In the genomic region with DNA sequence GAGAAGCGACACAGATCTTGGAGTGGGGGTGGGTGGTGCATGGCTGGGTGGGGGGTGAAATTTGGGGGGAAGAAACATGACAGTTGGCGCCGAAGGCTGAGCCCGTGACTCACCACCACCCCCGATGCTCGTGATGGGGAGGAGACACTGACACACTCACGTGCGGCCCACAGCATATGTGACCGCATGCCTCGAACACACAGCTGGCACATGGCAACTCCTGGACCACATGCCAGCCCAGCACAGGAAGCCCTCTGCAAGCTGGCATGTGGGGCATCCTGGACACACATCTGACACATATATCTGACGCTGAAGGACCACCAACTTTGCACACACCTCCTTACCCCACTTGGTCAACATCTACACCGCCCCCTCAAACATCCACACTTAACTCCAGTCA, we compare ENCODE assay signal across 29 cellular contexts. TPM values are rescaled to one million over a fixed set of nuclear protein-coding genes. Genes with fewer than 3 reads are reported as not detected.
DNase-seq lines count a peak whose midpoint lies in the region; ATAC-seq, FAIRE-seq and TF ChIP-seq lines count a peak whose summit lies in the region.
"Had no signal": no experiment of that assay in that cellular context is flagged by ENCODE, and none has a peak within 500 bp of the region (broad histone marks: within the 10 kb centered on the region; RNA-seq: fewer than 3 reads in every experiment).

No MANE protein-coding gene starts in this region.

- H3K9me3 Mint-ChIP-seq in brain = peaks cover 0 to 3% (median 0%) of the 10 kb centered on the region in 5 experiments
- no peaks in the 10 kb centered on the region for H3K9me3 Mint-ChIP-seq in naive thymus-derived CD4-positive, alpha-beta T cell

- peaks cover 0 to 25% (median 14%) of the 10 kb centered on the region in 11 experiments; a peak in 13 of 22 replicates for H4K20me1 ChIP-seq in BLaER1 treated with 17β-estradiol and CSF1 and Interleukin-3, amounts not matched to agents 10 nM and 100 nM
- H4K20me1 ChIP-seq in neural cell (ENCODE audit: insufficient read depth) = no peaks in the 10 kb centered on the region

- H3F3A ChIP-seq in neural cell (ENCODE audit: insufficient read depth, low read length, poor library complexity, severe bottlenecking) = peaks cover 3% of the 10 kb centered on the region

- no peaks in the 10 kb centered on the region for H3K36me3 ChIP-seq in BLaER1 treated with 17β-estradiol and CSF1 and Interleukin-3, amounts not matched to agents 10 nM and 100 nM
- H3K36me3 ChIP-seq in neural cell (ENCODE audit: insufficient read depth, low read length) = no peaks in the 10 kb centered on the region
- no peaks in the 10 kb centered on the region for H3K36me3 ChIP-seq in naive thymus-derived CD4-positive, alpha-beta T cell (ENCODE audit: control insufficient read depth in 2 of 3, insufficient read depth in 3 of 3, low read length in 3 of 3)
- H3K36me3 ChIP-seq: HAP-1 had no signal

- TF ChIP-seq CTCF in A549 (IDR thresholded peaks at IDR 0.05) (no peak), brain (conservative IDR thresholded peaks at IDR 0.05) (no peak), neural cell (IDR thresholded peaks at IDR 0.05; ENCODE audit: poor library complexity, severe bottlenecking) (no peak), D721Med (IDR thresholded peaks at IDR 0.05; ENCODE audit: insufficient read depth, missing control alignments) (no peak)

- H3K4me3 ChIP-seq in A549 (no peak overlapping the region), neural cell (ENCODE audit: low read length) (no peak overlapping the region)
- no peak overlapping the region for H3K4me3 ChIP-seq in BLaER1 treated with 17β-estradiol and CSF1 and Interleukin-3, amounts not matched to agents 10 nM and 100 nM
- no peak overlapping the region for H3K4me3 ChIP-seq in naive thymus-derived CD4-positive, alpha-beta T cell (ENCODE audit: low read length)
- H3K4me3 ChIP-seq: GM23248, HAP-1, PC-9 had no signal

- intact Hi-C loops in naive thymus-derived CD4-positive, alpha-beta T cell (cut with micrococcal nuclease) = loop anchor here (10.0 kb wide), 1 partner anchor 186 kb away; a partner anchor contains a TSS

- TF ChIP-seq EP300 in A549 (IDR thresholded peaks at IDR 0.05) (no peak), neural cell (conservative IDR thresholded peaks at IDR 0.05; ENCODE audit: poor library complexity, severe bottlenecking) (no peak)

- H3K27ac Mint-ChIP-seq in brain = peak overlapping the region in 4 of 5 experiments; percentile 94 to 99 (median 98)
- peak overlapping the region in 1 of 9 donors; percentile 11 for H3K27ac Mint-ChIP-seq in naive thymus-derived CD4-positive, alpha-beta T cell

- FAIRE-seq in A549 (lab: Jason Lieb, UNC) (no peak), D721Med (lab: Jason Lieb, UNC) (no peak)
- FAIRE-seq: A204.1, GM12892, GM18507 had no signal

- H3K4me3 Mint-ChIP-seq in brain = peak overlapping the region in 2 of 5 experiments; percentile 21 to 60
- H3K4me3 Mint-ChIP-seq in naive thymus-derived CD4-positive, alpha-beta T cell = no peak overlapping the region

- POLR2A ChIA-PET in A549 (lab: Yijun Ruan, JAX) = no interaction called here
- POLR2A ChIA-PET in naive thymus-derived CD4-positive, alpha-beta T cell (lab: Charles Lee) = no interaction called here

- H3K27me3 Mint-ChIP-seq in brain = no peaks in the 10 kb centered on the region
- peaks cover 0 to 22% (median 4%) of the 10 kb centered on the region in 5 donors for H3K27me3 Mint-ChIP-seq in naive thymus-derived CD4-positive, alpha-beta T cell

- no peak overlapping the region for H3K4me2 ChIP-seq in A549
- peak overlapping the region in 9 of 11 experiments; percentile 12 to 98 (median 94); a peak in 10 of 22 replicates for H3K4me2 ChIP-seq in BLaER1 treated with 17β-estradiol and CSF1 and Interleukin-3, amounts not matched to agents 10 nM and 100 nM
- no peak overlapping the region for H3K4me2 ChIP-seq in neural cell (ENCODE audit: low read length)
- H3K4me2 ChIP-seq: KMS-11, PC-9 had no signal

- H3K9me2 ChIP-seq in neural cell (ENCODE audit: insufficient read depth, low read length) = no peaks in the 10 kb centered on the region

- 83% methylated on average over 12 of the region's 12 CpGs for WGBS in A549 (ENCODE audit: missing lambda C conversion rate)

- peaks cover 56% of the 10 kb centered on the region for H3K79me2 ChIP-seq in neural cell (replicated peaks; ENCODE audit: insufficient read depth, low read length)

- no peak for ATAC-seq in A549
- ATAC-seq in naive thymus-derived CD4-positive, alpha-beta T cell = no peak

- CTCF ChIA-PET in A549 (lab: Yijun Ruan, JAX) = interaction anchor here (0.5 to 1.6 kb wide), 8 partner anchors 10 to 366 kb away, joined by 3 to 15 read pairs (median 4); no protein-coding TSS in a partner anchor
- CTCF ChIA-PET in naive thymus-derived CD4-positive, alpha-beta T cell (lab: Charles Lee) = interaction anchor here (0.5 kb wide), 1 partner anchor 26 kb away, joined by 3 read pairs; no protein-coding TSS in a partner anchor

- no peak overlapping the region for H2AFZ ChIP-seq in neural cell (ENCODE audit: low read depth, low read length)
- H2AFZ ChIP-seq: GM23248, PC-9 had no signal

- peaks cover 7% of the 10 kb centered on the region; the same call in 2 of the 3 replicates for H3K4me1 ChIP-seq in A549
- H3K4me1 ChIP-seq in BLaER1 treated with 17β-estradiol and CSF1 and Interleukin-3, amounts not matched to agents 10 nM and 100 nM = peaks cover 50 to 63% (median 58%) of the 10 kb centered on the region in 10 experiments
- H3K4me1 ChIP-seq in naive thymus-derived CD4-positive, alpha-beta T cell (ENCODE audit: control insufficient read depth in 2 of 2, insufficient read depth in 2 of 2, low read length in 2 of 2) = peaks cover 6 to 8% of the 10 kb centered on the region in 2 donors

- no peaks in the 10 kb centered on the region for H3K36me3 Mint-ChIP-seq in brain
- H3K36me3 Mint-ChIP-seq in naive thymus-derived CD4-positive, alpha-beta T cell = peaks cover 0 to 4% (median 0%) of the 10 kb centered on the region in 5 donors
- H3K36me3 Mint-ChIP-seq: CD14-positive monocyte had no signal

- no peak for TF ChIP-seq POLR2A in A549 (IDR thresholded peaks at IDR 0.05; ENCODE audit: low read length)

- DNase-seq in A549 (ENCODE audit: low read depth in 1 of 2, low spot score in 1 of 2) = no peak
- no peak for DNase-seq in SKM-1 (lab: John Stamatoyannopoulos, UW; ENCODE audit: unreplicated experiment)
- DNase-seq in D721Med (ENCODE audit: insufficient read length, low spot score) = no peak
- DNase-seq in naive thymus-derived CD4-positive, alpha-beta T cell = no peak
- DNase-seq: AML-193; Calu3; DMS153; DND-41; GM23248; IMR-90; MM.1S; NCI-H2029 treated with DMSO at 0.1 percent for 48 hours; NCI-H446 treated with DMSO at 0.1 percent for 48 hours; NCI-H526; NCI-H82; NK-92 treated with Interleukin-12 subunit alpha and Interleukin-12 subunit beta, amount 100 ng/mL, for 24 hours; PC-9; SHP77 had no signal

- H3K27ac ChIP-seq in A549 = no peak overlapping the region
- no peak overlapping the region for H3K27ac ChIP-seq in BLaER1 treated with 17β-estradiol and CSF1 and Interleukin-3, amounts not matched to agents 10 nM and 100 nM
- peak overlapping the region; percentile 92 for H3K27ac ChIP-seq in neural cell (ENCODE audit: low read length)
- H3K27ac ChIP-seq in naive thymus-derived CD4-positive, alpha-beta T cell (ENCODE audit: low read depth, low read length) = no peak overlapping the region
- H3K27ac ChIP-seq: GM23248, KMS-11, PC-9, RWPE1 had no signal

- H3K9ac ChIP-seq in BLaER1 treated with 17β-estradiol and CSF1 and Interleukin-3, amounts not matched to agents 10 nM and 100 nM = no peak overlapping the region; a peak in 1 of 22 replicates
- H3K9ac ChIP-seq in neural cell (ENCODE audit: low read length) = no peak overlapping the region
- H3K9ac ChIP-seq: GM23248, KMS-11 had no signal

- peaks cover 36% of the 10 kb centered on the region for H3K4me1 Mint-ChIP-seq in brain
- H3K4me1 Mint-ChIP-seq in naive thymus-derived CD4-positive, alpha-beta T cell = peaks cover 7 to 29% (median 18%) of the 10 kb centered on the region in 7 donors

- no peak for TF ChIP-seq RAD21 in A549 (conservative IDR thresholded peaks at IDR 0.05 in 1 of 2, IDR thresholded peaks at IDR 0.05 in 1 of 2)
- no peak for TF ChIP-seq RAD21 in neural cell (conservative IDR thresholded peaks at IDR 0.05)

- H3K9me3 ChIP-seq in A549 (no peaks in the 10 kb centered on the region), neural cell (ENCODE audit: low read length) (no peaks in the 10 kb centered on the region)
- no peaks in the 10 kb centered on the region for H3K9me3 ChIP-seq in BLaER1 treated with 17β-estradiol and CSF1 and Interleukin-3, amounts not matched to agents 10 nM and 100 nM (replicated peaks in 1 of 11)
- H3K9me3 ChIP-seq in naive thymus-derived CD4-positive, alpha-beta T cell (ENCODE audit: control insufficient read depth in 2 of 3, low read length in 3 of 3) = no peaks in the 10 kb centered on the region
- H3K9me3 ChIP-seq: HAP-1 had no signal

- no peaks in the 10 kb centered on the region for H3K27me3 ChIP-seq in BLaER1 treated with 17β-estradiol and CSF1 and Interleukin-3, amounts not matched to agents 10 nM and 100 nM
- no peaks in the 10 kb centered on the region for H3K27me3 ChIP-seq in neural cell (ENCODE audit: insufficient read depth, low read depth, low read length)
- H3K27me3 ChIP-seq in naive thymus-derived CD4-positive, alpha-beta T cell (ENCODE audit: control insufficient read depth in 2 of 2, insufficient read depth in 2 of 2, low read length in 2 of 2) = peaks cover 0 to 2% of the 10 kb centered on the region in 2 donors

RNA-seq across cellular contexts. Expression of a gene that starts 1.2 kb away (rescaled TPM):
- polyA plus RNA-seq in A549 (2011; rRNA removed) (0.22 and 0.42 TPM in 2 replicates), A549 (2017; fragmentation: RNase III; extraction: RNeasy Plus Mini Kit Qiagen cat#74134 plus additional on column Dnase treatment) (0.30 to 0.54 TPM (median 0.45 TPM) in 3 replicates), brain (ENCODE audit: insufficient read depth, low read depth, low replicate concordance) (56.5 TPM), neural cell (22.4 and 28.3 TPM in 2 replicates)
- polyA plus RNA-seq in A549 (2012; cell fraction: cytosol; rRNA removed) = 0.26 and 0.32 TPM in 2 replicates
- 1.6 and 2.0 TPM in 2 replicates for polyA plus RNA-seq in A549 (2012; cell fraction: nucleus; rRNA removed)
- polyA minus RNA-seq in A549 (2011; rRNA and poly(A)+ RNA removed) = 0.12 and 0.34 TPM in 2 replicates
- polyA minus RNA-seq in neural cell = 25.6 and 26.6 TPM in 2 replicates
- 1 to 10 TPM in 2 of 5 experiments, under 1 TPM in 3; 0.57 to 3.5 (median 0.86) TPM for total RNA-seq in naive thymus-derived CD4-positive, alpha-beta T cell
- under 1 TPM in 1 of 2 donors, not detected in 1; 0.09 TPM for polyA plus RNA-seq in naive thymus-derived CD4-positive, alpha-beta T cell
- total RNA-seq: GM23248, IMR-90, SK-MEL-5 had no signal
- polyA plus RNA-seq: GM23248 had no signal

RNA-seq across cellular contexts. Expression of a gene that starts 4.7 kb away (rescaled TPM):
- polyA plus RNA-seq in A549 (2011; rRNA removed) (11.3 and 16.9 TPM in 2 replicates), A549 (2017; fragmentation: RNase III; extraction: RNeasy Plus Mini Kit Qiagen cat#74134 plus additional on column Dnase treatment) (20.9 to 21.8 TPM (median 21.1 TPM) in 3 replicates), brain (ENCODE audit: insufficient read depth, low read depth, low replicate concordance) (17.8 TPM), neural cell (7.0 and 11.0 TPM in 2 replicates)
- polyA plus RNA-seq in A549 (2012; cell fraction: cytosol; rRNA removed) = 17.0 and 26.0 TPM in 2 replicates
- polyA plus RNA-seq in A549 (2012; cell fraction: nucleus; rRNA removed) = 31.8 and 49.4 TPM in 2 replicates
- polyA minus RNA-seq in A549 (2011; rRNA and poly(A)+ RNA removed) = 41.8 and 63.4 TPM in 2 replicates
- 27.1 and 29.7 TPM in 2 replicates for polyA minus RNA-seq in neural cell
- 10 to 100 TPM; 17.6 to 26.7 (median 20.9) TPM for total RNA-seq in naive thymus-derived CD4-positive, alpha-beta T cell
- 10 to 100 TPM; 11.2 to 32.8 TPM for polyA plus RNA-seq in naive thymus-derived CD4-positive, alpha-beta T cell

Comparison
In these comparisons a context has a peak if more than half of its experiments do, and no peak if none do; other contexts are left out.
1. H3K4me2 ChIP-seq: peak in BLaER1 treated with 17β-estradiol and CSF1 and Interleukin-3, amounts not matched to agents 10 nM and 100 nM (9 of 11); none in A549 (single experiment) and neural cell (single experiment).